ENCODE assay signal across 35 cellular contexts in the genomic region with DNA sequence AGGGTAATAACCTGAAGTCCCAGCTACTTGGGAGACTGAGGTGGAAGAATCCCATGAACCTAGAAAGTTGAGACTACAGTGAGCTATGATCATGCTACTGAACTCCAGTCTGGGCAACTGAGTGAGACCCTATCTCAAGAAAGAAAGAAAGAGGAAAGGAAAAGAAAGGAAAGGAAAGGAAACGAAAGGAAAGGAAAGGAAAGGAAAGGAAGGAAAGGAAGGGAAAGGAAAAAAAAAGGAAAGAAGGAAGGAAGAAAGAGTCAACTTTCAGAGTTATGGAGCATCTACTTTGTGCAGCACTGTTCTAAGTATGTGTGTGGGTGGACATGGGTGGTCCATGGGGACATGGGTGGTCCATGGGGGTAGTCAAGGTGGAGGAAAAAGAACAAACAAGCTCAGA.
"Had no signal": no experiment of that assay in that cellular context is flagged by ENCODE, and none has a peak within 500 bp of the region (broad histone marks: within the 10 kb centered on the region; RNA-seq: fewer than 3 reads in every experiment).

No MANE protein-coding gene starts in this region.

- H3K36me3 ChIP-seq: MG63 had no signal

- H3K9ac ChIP-seq: KMS-11 had no signal

- H3K27ac ChIP-seq: KMS-11 had no signal

- H3K9me3 ChIP-seq: MG63 had no signal

- DNase-seq: Karpas-422, Kasumi-1, MG63, MM.1S, MV-4-11, NCI-H1048, NCI-H1092, NCI-H1092 treated with DMSO at 0.1 percent for 48 hours, NCI-H1105, NCI-H1105 treated with DMSO at 0.1 percent for 48 hours, NCI-H1417, NCI-H1417 treated with DMSO at 0.1 percent for 48 hours, NCI-H1436, NCI-H1436 treated with DMSO at 0.1 percent for 48 hours, NCI-H146, NCI-H1694, NCI-H1694 treated with DMSO at 0.1 percent for 48 hours, NCI-H187, NCI-H187 treated with DMSO at 0.1 percent for 48 hours, NCI-H2029, NCI-H2029 treated with DMSO at 0.1 percent for 48 hours, NCI-H2081, NCI-H2081 treated with DMSO at 0.1 percent for 48 hours, NCI-H2107, NCI-H2171, NCI-H2171 treated with DMSO at 0.1 percent for 48 hours, NCI-H2227 treated with DMSO at 0.1 percent for 48 hours, NCI-H226, NCI-H345, NCI-H446, NCI-H446 treated with DMSO at 0.1 percent for 48 hours, NCI-H510A, NCI-H510A treated with DMSO at 0.1 percent for 48 hours, NCI-H524 had no signal

- H3K4me3 ChIP-seq: MG63 had no signal
